Comparison of ENCODE assay signal across 1 cellular context in genomic region chr5:178230879-178231735, GRCh38.
TF ChIP-seq lines count a peak whose summit lies in the region.

No MANE protein-coding gene starts in this region.

TF ChIP-seq in HepG2, 621 proteins besides CTCF, POLR2A, EP300 and RAD21 (continues in another document):
- TF ChIP-seq TRAFD1 (CRISPR knock-in tag; IDR thresholded peaks at IDR 0.05; ENCODE audit: borderline replicate concordance): no peak
- no peak for TF ChIP-seq DMTF1 (CRISPR knock-in tag; IDR thresholded peaks at IDR 0.05)
- no peak for TF ChIP-seq MED1 (CRISPR knock-in tag; IDR thresholded peaks at IDR 0.05)
- no peak for TF ChIP-seq ZBTB40 (IDR thresholded peaks at IDR 0.05)
- peak; percentile 58; the same call in 1 of the 2 replicates for TF ChIP-seq ZBTB40 (CRISPR knock-in tag; IDR thresholded peaks at IDR 0.05)
- TF ChIP-seq POLR2G (IDR thresholded peaks at IDR 0.05; ENCODE audit: low read depth, low read length): peak; percentile 38; the same call in 1 of the 2 replicates
- TF ChIP-seq HNF4A (CRISPR knock-in tag; IDR thresholded peaks at IDR 0.05): peak; percentile 55
- peak; percentile 47; the same call in 1 of the 2 replicates for TF ChIP-seq CEBPB (IDR thresholded peaks at IDR 0.05; ENCODE audit: borderline replicate concordance, low read depth, low read length)
- no peak for TF ChIP-seq CENPT (CRISPR knock-in tag; IDR thresholded peaks at IDR 0.05; ENCODE audit: low read depth)
- peak; percentile 33; the same call in 1 of the 2 replicates for TF ChIP-seq TFDP1 (CRISPR knock-in tag; IDR thresholded peaks at IDR 0.05; ENCODE audit: borderline replicate concordance)
- no peak for TF ChIP-seq ISX (CRISPR knock-in tag; conservative IDR thresholded peaks at IDR 0.05)
- no peak for TF ChIP-seq ZNF577 (CRISPR knock-in tag; IDR thresholded peaks at IDR 0.05; ENCODE audit: borderline replicate concordance, low read depth)
- TF ChIP-seq CREBL2 (CRISPR knock-in tag; IDR thresholded peaks at IDR 0.05; ENCODE audit: borderline replicate concordance): no peak; the same call in 1 of the 2 replicates
- 0 out of 2 replicates have a peak, but pooled peaks have one; percentile 35 for TF ChIP-seq ATF2 (CRISPR knock-in tag; IDR thresholded peaks at IDR 0.05)
- TF ChIP-seq NFKBIZ (CRISPR knock-in tag; IDR thresholded peaks at IDR 0.05): no peak
- TF ChIP-seq ATF3 (CRISPR knock-in tag; IDR thresholded peaks at IDR 0.05): 0 out of 2 replicates have a peak, but pooled peaks have one; percentile 27
- no peak for TF ChIP-seq HES4 (CRISPR knock-in tag; IDR thresholded peaks at IDR 0.05; ENCODE audit: borderline replicate concordance)
- TF ChIP-seq ZNF207 (IDR thresholded peaks at IDR 0.05; ENCODE audit: borderline replicate concordance): no peak
- TF ChIP-seq HNRNPLL (IDR thresholded peaks at IDR 0.05; ENCODE audit: low read depth, low read length, poor library complexity, severe bottlenecking): no peak
- no peak for TF ChIP-seq ZNF550 (CRISPR knock-in tag; IDR thresholded peaks at IDR 0.05; ENCODE audit: borderline replicate concordance)
- TF ChIP-seq ZBTB25 (CRISPR knock-in tag; IDR thresholded peaks at IDR 0.05): 0 out of 2 replicates have a peak, but pooled peaks have one; percentile 21
- TF ChIP-seq GABPA (IDR thresholded peaks at IDR 0.05; ENCODE audit: low read depth, low read length): no peak
- TF ChIP-seq GABPA (CRISPR knock-in tag; IDR thresholded peaks at IDR 0.05; ENCODE audit: low read depth): no peak
- TF ChIP-seq HBP1 (CRISPR knock-in tag; IDR thresholded peaks at IDR 0.05; ENCODE audit: low read depth): no peak
- peak; percentile 62; the same call in 1 of the 2 replicates for TF ChIP-seq TBX2 (CRISPR knock-in tag; IDR thresholded peaks at IDR 0.05; ENCODE audit: borderline replicate concordance)
- no peak for TF ChIP-seq GMEB2 (CRISPR knock-in tag; IDR thresholded peaks at IDR 0.05; ENCODE audit: low read depth)
- TF ChIP-seq SOX13 (IDR thresholded peaks at IDR 0.05): no peak
- TF ChIP-seq SOX13 (CRISPR knock-in tag; conservative IDR thresholded peaks at IDR 0.05 in 1 of 2, IDR thresholded peaks at IDR 0.05 in 1 of 2): no peak
- 0 out of 2 replicates have a peak, but pooled peaks have one; percentile 20 for TF ChIP-seq GATAD2A (CRISPR knock-in tag; IDR thresholded peaks at IDR 0.05)
- TF ChIP-seq ZNF614 (CRISPR knock-in tag; IDR thresholded peaks at IDR 0.05; ENCODE audit: borderline replicate concordance): no peak
- no peak for TF ChIP-seq SMAD9 (CRISPR knock-in tag; IDR thresholded peaks at IDR 0.05)
- no peak for TF ChIP-seq HOXA3 (CRISPR knock-in tag; IDR thresholded peaks at IDR 0.05)
- TF ChIP-seq ZMYM3 (CRISPR knock-in tag; IDR thresholded peaks at IDR 0.05): no peak
- TF ChIP-seq NR2C2 (CRISPR knock-in tag; IDR thresholded peaks at IDR 0.05; ENCODE audit: borderline replicate concordance): no peak
- TF ChIP-seq ZUFSP (CRISPR knock-in tag; IDR thresholded peaks at IDR 0.05; ENCODE audit: borderline replicate concordance): no peak
